ENCODE assay signal across 31 cellular contexts in genomic region chr12:24904871-24905270, GRCh38.
"Had no signal": no experiment of that assay in that cellular context is flagged by ENCODE, and none has a peak within 500 bp of the region (broad histone marks: within the 10 kb centered on the region; RNA-seq: fewer than 3 reads in every experiment).

No MANE protein-coding gene starts in this region.

- H3K4me1 ChIP-seq: testis had no signal

- H3K4me3 Mint-ChIP-seq: activated CD8-positive, alpha-beta T cell treated with anti-CD3 and anti-CD28 coated beads for 36 hours; activated T-cell treated with anti-CD3 and anti-CD28 coated beads, Interleukin-2, amount 50 U/mL, for 4 hours; activated T-helper 17 cell treated with anti-CD3 and anti-CD28 coated beads, Interleukin-2, amount 50 U/mL, for 72 hours; effector memory CD8-positive, alpha-beta T cell; natural killer cell treated with Interleukin-12 subunit alpha and Interleukin-12 subunit beta and Interleukin-15 and Interleukin-18, amount 100 ng/mL, for 72 hours; T-helper 1 cell treated with Interleukin-12 subunit alpha and Interleukin-12 subunit beta and Interleukin-4 antibody, amounts not matched to agents 30 μg/mL and 1 μg/mL, for 36 hours had no signal

- FAIRE-seq: astrocyte had no signal

- H3K27me3 ChIP-seq: brain microvascular endothelial cell, foreskin keratinocyte, testis had no signal

- H3K36me3 ChIP-seq: heart left ventricle, left ventricle myocardium inferior, spleen, transverse colon, WERI-Rb-1 had no signal

- H3K27ac Mint-ChIP-seq: activated CD8-positive, alpha-beta T cell treated with anti-CD3 and anti-CD28 coated beads for 36 hours; activated T-helper 17 cell treated with anti-CD3 and anti-CD28 coated beads, Interleukin-2, amount 50 U/mL, for 72 hours; effector memory CD8-positive, alpha-beta T cell; natural killer cell treated with Interleukin-12 subunit alpha and Interleukin-12 subunit beta and Interleukin-15 and Interleukin-18, amount 100 ng/mL, for 72 hours; T-helper 1 cell treated with Interleukin-12 subunit alpha and Interleukin-12 subunit beta and Interleukin-4 antibody, amounts not matched to agents 30 μg/mL and 1 μg/mL, for 36 hours had no signal

- H3K4me3 ChIP-seq: coronary artery, left ventricle myocardium inferior, lung, mucosa of descending colon, spleen, testis, transverse colon had no signal

- DNase-seq: activated CD4-positive, alpha-beta T cell treated with anti-CD3 and anti-CD28 coated beads, Interleukin-2, amount 50 U/mL, for 1 hour; activated CD4-positive, CD25-positive, alpha-beta regulatory T cell treated with anti-CD3 and anti-CD28 coated beads, Interleukin-2, amount 50 U/mL, for 72 hours; activated CD8-positive, alpha-beta T cell treated with anti-CD3 and anti-CD28 coated beads for 36 hours; activated gamma-delta T cell treated with Interleukin-2 at 50 U/mL for 16 hours; activated naive CD4-positive, alpha-beta T cell treated with anti-CD3 and anti-CD28 coated beads, Interleukin-2, amount 50 U/mL, for 16 hours; activated T-cell treated with anti-CD3 and anti-CD28 coated beads, Interleukin-2, amount 50 U/mL, for 4 hours; amniotic stem cell; brain microvascular endothelial cell; dorsolateral prefrontal cortex; effector memory CD8-positive, alpha-beta T cell; foreskin keratinocyte; heart left ventricle; hypothalamus; left ventricle myocardium inferior; mucosa of descending colon; posterior cingulate gyrus; right cardiac atrium; spleen; stimulated activated CD4-positive, alpha-beta T cell treated with anti-CD3 and anti-CD28 coated beads, Interleukin-2, amount 100 ng/mL, for 48 hours; stimulated activated naive CD4-positive, alpha-beta T cell treated with Interleukin-2 at 50 U/mL for 16 hours; T-helper 9 cell; testis; transverse colon; WERI-Rb-1 had no signal

- H3K9me3 ChIP-seq: heart left ventricle, left ventricle myocardium inferior, mucosa of descending colon, spleen, testis, transverse colon had no signal

- ATAC-seq: activated CD8-positive, alpha-beta T cell treated with anti-CD3 and anti-CD28 coated beads for 36 hours; activated T-cell treated with anti-CD3 and anti-CD28 coated beads, Interleukin-2, amount 50 U/mL, for 4 hours; activated T-helper 17 cell treated with anti-CD3 and anti-CD28 coated beads, Interleukin-2, amount 50 U/mL, for 72 hours; effector memory CD8-positive, alpha-beta T cell; esophagus mucosa; foreskin keratinocyte; heart left ventricle; mucosa of descending colon; natural killer cell treated with Interleukin-12 subunit alpha and Interleukin-12 subunit beta and Interleukin-15 and Interleukin-18, amount 100 ng/mL, for 72 hours; right cardiac atrium had no signal

- H3K9me3 Mint-ChIP-seq: activated CD8-positive, alpha-beta T cell treated with anti-CD3 and anti-CD28 coated beads for 36 hours; activated T-cell treated with anti-CD3 and anti-CD28 coated beads, Interleukin-2, amount 50 U/mL, for 4 hours; activated T-helper 17 cell treated with anti-CD3 and anti-CD28 coated beads, Interleukin-2, amount 50 U/mL, for 72 hours; effector memory CD8-positive, alpha-beta T cell; natural killer cell treated with Interleukin-12 subunit alpha and Interleukin-12 subunit beta and Interleukin-15 and Interleukin-18, amount 100 ng/mL, for 72 hours; T-helper 1 cell treated with Interleukin-12 subunit alpha and Interleukin-12 subunit beta and Interleukin-4 antibody, amounts not matched to agents 30 μg/mL and 1 μg/mL, for 36 hours had no signal

- H3K27ac ChIP-seq: brain microvascular endothelial cell, coronary artery, foreskin keratinocyte, left ventricle myocardium inferior, testis, transverse colon, WERI-Rb-1 had no signal

- H3K36me3 Mint-ChIP-seq: natural killer cell treated with Interleukin-12 subunit alpha and Interleukin-12 subunit beta and Interleukin-15 and Interleukin-18, amount 100 ng/mL, for 72 hours had no signal
